20 cellular contexts compared by ENCODE assay signal in genomic region chr2:25819597-25820039, GRCh38. TPM values are rescaled to one million over a fixed set of nuclear protein-coding genes. Genes with fewer than 3 reads are reported as not detected.
DNase-seq lines count a peak whose midpoint lies in the region; ATAC-seq, FAIRE-seq and TF ChIP-seq lines count a peak whose summit lies in the region.
"Had no signal": no experiment of that assay in that cellular context is flagged by ENCODE, and none has a peak within 500 bp of the region (broad histone marks: within the 10 kb centered on the region; RNA-seq: fewer than 3 reads in every experiment).

No MANE protein-coding gene starts in this region.

- H2AFZ ChIP-seq in K562 (ENCODE audit: low read depth, low read length) = no peak overlapping the region

- no peaks in the 10 kb centered on the region for H3K27me3 ChIP-seq in CD8-positive, alpha-beta memory T cell (ENCODE audit: insufficient read depth, low read length, poor library complexity, severe bottlenecking)
- no peaks in the 10 kb centered on the region for H3K27me3 ChIP-seq in K562 (ENCODE audit: control insufficient read depth in 2 of 2, insufficient read depth in 2 of 2, low read length in 2 of 2)
- no peaks in the 10 kb centered on the region for H3K27me3 ChIP-seq in neutrophil
- no peaks in the 10 kb centered on the region for H3K27me3 ChIP-seq in HAP-1 (ENCODE audit: low read depth)
- H3K27me3 ChIP-seq: BE2C had no signal

- H3K4me2 ChIP-seq in K562 (ENCODE audit: insufficient read depth, low read length) = no peak overlapping the region

- no peak overlapping the region for H3K27ac ChIP-seq in CD8-positive, alpha-beta memory T cell (ENCODE audit: low read depth, low read length)
- H3K27ac ChIP-seq in K562 (ENCODE audit: extremely low read depth, low read depth, low read length) (no peak overlapping the region), neutrophil (peak overlapping the region; percentile 0)

- H4K20me1 ChIP-seq in K562 (replicated peaks; ENCODE audit: control insufficient read depth, insufficient read depth, low read length) = no peaks in the 10 kb centered on the region

- no peak overlapping the region for H3K4me3 ChIP-seq in CD8-positive, alpha-beta memory T cell (ENCODE audit: low read length)
- H3K4me3 ChIP-seq in K562 (no peak overlapping the region), neutrophil (ENCODE audit: low read depth in 1 of 2, low read length in 1 of 2) (no peak overlapping the region), HAP-1 (no peak overlapping the region)

- no peak overlapping the region for H3K9ac ChIP-seq in K562 (ENCODE audit: insufficient read depth in 1 of 2, low read depth in 2 of 2, low read length in 2 of 2)

- BruUV-seq in K562 (replicated peaks; lab: Mats Ljungman, UMichigan) = no TSS peak

- no peak for TF ChIP-seq EP300 in K562 (IDR thresholded peaks at IDR 0.05; ENCODE audit: low read length)

- H3K9me3 ChIP-seq in CD8-positive, alpha-beta memory T cell (ENCODE audit: low read length) = no peaks in the 10 kb centered on the region
- H3K9me3 ChIP-seq in K562 (replicated peaks; ENCODE audit: control insufficient read depth, insufficient read depth, low read depth, low read length) = no peaks in the 10 kb centered on the region
- H3K9me3 ChIP-seq in neutrophil = no peaks in the 10 kb centered on the region
- no peaks in the 10 kb centered on the region for H3K9me3 ChIP-seq in HAP-1
- H3K9me3 ChIP-seq: BE2C had no signal

- ATAC-seq in K562 = no peak
- ATAC-seq in left lobe of liver = peak; percentile 48
- no peak for ATAC-seq in naive thymus-derived CD8-positive, alpha-beta T cell

- peaks cover 34% of the 10 kb centered on the region for H3K4me1 ChIP-seq in CD8-positive, alpha-beta memory T cell (ENCODE audit: insufficient read depth, low read length)
- H3K4me1 ChIP-seq in K562 (replicated peaks in 1 of 2; ENCODE audit: control insufficient read depth in 2 of 2, insufficient read depth in 2 of 2, low read length in 2 of 2) (peaks cover 7 to 8% of the 10 kb centered on the region in 2 experiments), neutrophil (ENCODE audit: control insufficient read depth in 1 of 2, insufficient read depth in 1 of 2, low read depth in 1 of 2, low read length in 1 of 2) (peaks cover 16 to 17% of the 10 kb centered on the region in 2 experiments), HAP-1 (peaks cover 8% of the 10 kb centered on the region)

- H3K79me2 ChIP-seq in K562 (ENCODE audit: control insufficient read depth, insufficient read depth, low read length) = peaks cover 32% of the 10 kb centered on the region

- TF ChIP-seq CTCF in K562 (IDR thresholded peaks at IDR 0.05 in 2 of 3, conservative IDR thresholded peaks at IDR 0.05 in 1 of 3; ENCODE audit: insufficient read depth in 2 of 3, low read depth in 1 of 3, low read length in 3 of 3) (no peak), neutrophil (IDR thresholded peaks at IDR 0.05) (no peak)

- no peaks in the 10 kb centered on the region for H3K36me3 ChIP-seq in CD8-positive, alpha-beta memory T cell (ENCODE audit: insufficient read depth, low read length)
- peaks cover 15% of the 10 kb centered on the region; the same call in 2 of the 3 replicates for H3K36me3 ChIP-seq in K562 (ENCODE audit: control insufficient read depth, insufficient read depth, low read length)
- H3K36me3 ChIP-seq in neutrophil = peaks cover 5% of the 10 kb centered on the region
- H3K36me3 ChIP-seq in HAP-1 (replicated peaks) = no peaks in the 10 kb centered on the region
- H3K36me3 ChIP-seq: BE2C had no signal

- no peak for FAIRE-seq in K562 (lab: Jason Lieb, UNC)
- FAIRE-seq: GM12892, GM18507 had no signal

- no peak for TF ChIP-seq POLR2A in K562 (conservative IDR thresholded peaks at IDR 0.05)

- CTCF ChIA-PET in CD8-positive, alpha-beta memory T cell (lab: Charles Lee) = interaction anchor here (1.2 kb wide), 1 partner anchor 12 kb away, joined by 4 read pairs; no protein-coding TSS in a partner anchor
- CTCF ChIA-PET in K562 (lab: Yijun Ruan, JAX; ENCODE audit: low intra/inter-chr PET ratio) = no interaction called here

- no peak for TF ChIP-seq RAD21 in K562 (CRISPR knock-in tag; conservative IDR thresholded peaks at IDR 0.05 in 1 of 2, IDR thresholded peaks at IDR 0.05 in 1 of 2)

- POLR2A ChIA-PET in CD8-positive, alpha-beta memory T cell (lab: Charles Lee) = no interaction called here
- POLR2A ChIA-PET in K562 (lab: Yijun Ruan, JAX) = interaction anchor here (0.9 kb wide), 1 partner anchor 10 kb away, joined by 3 read pairs; no protein-coding TSS in a partner anchor
- POLR2A ChIA-PET in naive thymus-derived CD8-positive, alpha-beta T cell (lab: Charles Lee) = no interaction called here

- peaks cover 57 to 87% (median 76%) of the 10 kb centered on the region in 3 donors for H3K4me1 Mint-ChIP-seq in CD8-positive, alpha-beta memory T cell
- peaks cover 23 to 83% (median 58%) of the 10 kb centered on the region in 4 donors for H3K4me1 Mint-ChIP-seq in naive thymus-derived CD8-positive, alpha-beta T cell

- no peaks in the 10 kb centered on the region for H3K9me3 Mint-ChIP-seq in CD8-positive, alpha-beta memory T cell
- no peaks in the 10 kb centered on the region for H3K9me3 Mint-ChIP-seq in naive thymus-derived CD8-positive, alpha-beta T cell

- H3K27ac Mint-ChIP-seq in CD8-positive, alpha-beta memory T cell = peak overlapping the region in 5 of 8 donors; percentile 4 to 71 (median 17)
- H3K27ac Mint-ChIP-seq in naive thymus-derived CD8-positive, alpha-beta T cell = peak overlapping the region in 1 of 10 donors; percentile 5

- no peak for DNase-seq in CD8-positive, alpha-beta memory T cell
- DNase-seq in K562 (ENCODE audit: extremely low read depth in 1 of 4, low spot score in 3 of 4) (no peak), left lobe of liver (ENCODE audit: low spot score) (peak; percentile 64), HAP-1 (ENCODE audit: low spot score in 2 of 2) (no peak), COLO829 (ENCODE audit: low spot score) (no peak)
- DNase-seq in naive thymus-derived CD8-positive, alpha-beta T cell = no peak
- DNase-seq: ACHN; BE2C; C1 segment of cervical spinal cord; CD4-positive, CD25-positive, alpha-beta regulatory T cell; DMS153; DMS79; GDM1; GOT3; H7; IMR-90; KBM-7 had no signal

- no peaks in the 10 kb centered on the region for H3K9me1 ChIP-seq in K562 (ENCODE audit: control insufficient read depth, insufficient read depth, low read length)

- H3K27me3 Mint-ChIP-seq in CD8-positive, alpha-beta memory T cell = no peaks in the 10 kb centered on the region
- H3K27me3 Mint-ChIP-seq in naive thymus-derived CD8-positive, alpha-beta T cell = no peaks in the 10 kb centered on the region

- H3K36me3 Mint-ChIP-seq in CD8-positive, alpha-beta memory T cell = peaks cover 0 to 6% (median 3%) of the 10 kb centered on the region in 3 donors
- peaks cover 0 to 11% (median 4%) of the 10 kb centered on the region in 3 donors for H3K36me3 Mint-ChIP-seq in naive thymus-derived CD8-positive, alpha-beta T cell

- H3K4me3 Mint-ChIP-seq in CD8-positive, alpha-beta memory T cell = peak overlapping the region in 1 of 7 donors; percentile 10
- no peak overlapping the region for H3K4me3 Mint-ChIP-seq in naive thymus-derived CD8-positive, alpha-beta T cell
- H3K4me3 Mint-ChIP-seq: CD4-positive, CD25-positive, alpha-beta regulatory T cell had no signal

- in situ Hi-C loops in K562 (cut with MboI) (no loop called here), HAP-1 (cut with MboI; ENCODE audit: low sequenced_read_pairs) (no loop called here)

- intact Hi-C loops in K562 (cut with micrococcal nuclease) = no loop called here

TF ChIP-seq in K562, 482 proteins besides CTCF, POLR2A, EP300 and RAD21:
- TF ChIP-seq MAFF (IDR thresholded peaks at IDR 0.05; ENCODE audit: low read length) (peak; percentile 50; the same call in 1 of the 2 replicates), NFE2L1 (tag; IDR thresholded peaks at IDR 0.05; ENCODE audit: borderline replicate concordance, low read depth) (peak; percentile 14; the same call in 1 of the 2 replicates), C11orf30 (IDR thresholded peaks at IDR 0.05; ENCODE audit: low read depth) (peak; percentile 83), ZNF3 (CRISPR knock-in tag; IDR thresholded peaks at IDR 0.05) (no peak), DPF2 (IDR thresholded peaks at IDR 0.05) (0 out of 2 replicates have a peak, but pooled peaks have one; percentile 16), NFE2 (IDR thresholded peaks at IDR 0.05; ENCODE audit: low read depth) (peak; percentile 76), GATAD2B (IDR thresholded peaks at IDR 0.05; ENCODE audit: borderline replicate concordance) (0 out of 2 replicates have a peak, but pooled peaks have one; percentile 33), ARID1B (IDR thresholded peaks at IDR 0.05) (peak; percentile 22; the same call in 1 of the 2 replicates), ZNF316 (IDR thresholded peaks at IDR 0.05) (peak; percentile 89), CBFA2T3 (IDR thresholded peaks at IDR 0.05) (peak; percentile 5; the same call in 1 of the 2 replicates), MAFG (tag; conservative IDR thresholded peaks at IDR 0.05) (peak; percentile 85), ZNF583 (CRISPR knock-in tag; IDR thresholded peaks at IDR 0.05) (no peak), ZNF696 (CRISPR knock-in tag; conservative IDR thresholded peaks at IDR 0.05) (no peak)
TF ChIP-seq in K562: peak in this region for 10.

RNA-seq across cellular contexts. Expression of gene ASXL2, which starts 58.7 kb away (rescaled TPM):
- total RNA-seq in CD8-positive, alpha-beta memory T cell = 10 to 100 TPM; 67.5 to 72.7 TPM
- polyA plus RNA-seq in CD8-positive, alpha-beta memory T cell = 10.9 TPM
- 17.1 and 54.2 TPM in 2 replicates for total RNA-seq in K562 (2011; cell fraction: chromatin; rRNA removed; ENCODE audit: low replicate concordance)
- total RNA-seq in K562 (2011; cell fraction: nucleolus; rRNA removed) = 6.3 and 9.7 TPM in 2 replicates
- total RNA-seq in K562 (2011; cell fraction: nucleoplasm; rRNA removed) = 13.3 and 22.9 TPM in 2 replicates
- total RNA-seq in K562 (2014; rRNA removed) = 7.4 and 9.8 TPM in 2 replicates
- total RNA-seq in K562 (2014; rRNA removed; fragmentation: Illumina TruSeq; extraction: Trizol) = 9.0 and 9.7 TPM in 2 replicates
- total RNA-seq in K562 (2015; rRNA removed; fragmentation: Illumina TruSeq; extraction: Trizol) = 8.6 and 9.1 TPM in 2 replicates
- 23.3 and 25.9 TPM in 2 replicates for total RNA-seq in K562 (2021)
- polyA plus RNA-seq in K562 (2011; rRNA removed) = 14.9 and 17.0 TPM in 2 replicates
- polyA plus RNA-seq in K562 (2011; cell fraction: cytosol; rRNA removed) = 7.3 and 9.0 TPM in 2 replicates
- polyA plus RNA-seq in K562 (2011; cell fraction: nucleus; rRNA removed) = 12.3 and 15.5 TPM in 2 replicates
- 10.6 and 11.4 TPM in 2 replicates for polyA plus RNA-seq in K562 (2012)
- 15.5 and 17.4 TPM in 2 replicates for polyA plus RNA-seq in K562 (2014; fragmentation: Illumina TruSeq; extraction: Trizol)
- 1 to 10 TPM; 2.2 to 2.5 TPM for polyA plus RNA-seq in K562 (2014; fragmentation: Nextera tagmentation; extraction: Ambion mirVana)
- polyA plus RNA-seq in K562 (2014; rRNA removed) = 8.8 and 9.5 TPM in 2 replicates
- polyA minus RNA-seq in K562 (2011; rRNA and poly(A)+ RNA removed) = 33.8 and 34.9 TPM in 2 replicates
- 13.4 and 14.1 TPM in 2 replicates for polyA minus RNA-seq in K562 (2011; cell fraction: cytosol; rRNA and poly(A)+ RNA removed)
- polyA minus RNA-seq in K562 (2011; cell fraction: nucleus; rRNA and poly(A)+ RNA removed) = 9.0 and 14.2 TPM in 2 replicates
- 11.0 TPM for total RNA-seq in left lobe of liver
- total RNA-seq in naive thymus-derived CD8-positive, alpha-beta T cell = 10 to 100 TPM; 56.6 to 62.2 TPM
- polyA plus RNA-seq in naive thymus-derived CD8-positive, alpha-beta T cell = 10 to 100 TPM in 1 of 3 donors, 1 to 10 TPM in 2; 7.6 to 11.2 (median 9.9) TPM
